ENCODE assay signal across 9 cellular contexts in the genomic region with DNA sequence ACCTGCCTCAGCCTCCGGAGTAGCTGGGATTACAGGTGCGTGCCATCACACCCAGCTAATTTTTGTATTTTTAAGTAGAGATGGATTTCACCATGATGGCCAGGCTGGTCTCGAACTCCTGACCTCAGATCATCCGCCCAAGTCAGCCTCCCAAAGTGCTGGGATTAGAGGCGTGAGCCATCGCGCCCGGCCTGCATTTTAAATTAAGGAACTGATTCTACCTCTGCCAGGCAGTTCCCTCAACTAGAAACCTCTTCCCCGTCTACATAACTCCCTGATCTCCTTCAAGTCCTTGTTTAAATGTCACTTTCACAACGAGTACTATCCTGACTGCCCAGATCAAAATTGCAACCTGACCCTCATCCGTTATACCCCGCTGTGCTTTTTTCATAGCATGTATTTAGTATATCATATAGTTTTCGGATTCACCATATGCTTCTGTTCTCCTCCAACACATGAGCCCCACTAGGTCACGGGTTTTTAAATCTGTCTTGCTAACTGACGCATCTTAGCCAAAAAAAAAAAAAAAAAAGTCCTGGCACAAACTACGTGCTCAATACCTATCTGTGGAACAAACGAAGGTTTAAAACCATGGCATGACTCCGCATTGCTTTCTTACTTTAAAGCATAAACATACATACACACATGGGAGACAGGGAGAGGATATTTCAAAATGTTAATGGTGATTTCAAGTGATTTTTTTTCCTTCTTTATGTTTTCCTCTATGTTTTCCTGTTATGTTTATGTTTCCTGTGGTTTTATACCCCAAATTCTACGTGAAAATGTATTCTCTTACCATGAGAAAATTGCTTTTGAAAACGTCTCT. TPM values are rescaled to one million over a fixed set of nuclear protein-coding genes. Genes with fewer than 3 reads are reported as not detected.
DNase-seq lines count a peak whose midpoint lies in the region; ATAC-seq and TF ChIP-seq lines count a peak whose summit lies in the region.
"Had no signal": no experiment of that assay in that cellular context is flagged by ENCODE, and none has a peak within 500 bp of the region (broad histone marks: within the 10 kb centered on the region; RNA-seq: fewer than 3 reads in every experiment).

No MANE protein-coding gene starts in this region.

- CTCF ChIA-PET in MCF 10A (lab: Yijun Ruan, JAX), result interaction anchor here (5.7 kb wide), 1 partner anchor 8 kb away, joined by 58 read pairs; no protein-coding TSS in a partner anchor

- no peak for DNase-seq in MCF 10A (ENCODE audit: unreplicated experiment)
- DNase-seq in breast epithelium (ENCODE audit: low spot score in 2 of 2), result no peak
- DNase-seq in NOMO-1 (lab: John Stamatoyannopoulos, UW; ENCODE audit: unreplicated experiment in 2 of 2), result peak; percentile 37 to 72
- no peak for DNase-seq in effector memory CD4-positive, alpha-beta T cell
- DNase-seq in NK-92 treated with Interleukin-12 subunit alpha and Interleukin-12 subunit beta, amount 100 ng/mL, for 24 hours (lab: John Stamatoyannopoulos, UW), result no peak
- DNase-seq: stimulated activated CD4-positive, alpha-beta T cell treated with anti-CD3 and anti-CD28 coated beads, Interleukin-2, amount 100 ng/mL, for 48 hours had no signal

- TF ChIP-seq POLR2A in breast epithelium (IDR thresholded peaks at IDR 0.05), result no peak

- H3K4me3 ChIP-seq in breast epithelium, result peak overlapping the region in 1 of 3 donors; percentile 58
- H3K4me3 ChIP-seq in effector memory CD4-positive, alpha-beta T cell (ENCODE audit: insufficient read depth, low read depth, low read length, poor library complexity, severe bottlenecking), result peak overlapping the region; percentile 19

- TF ChIP-seq CTCF in MCF 10A (IDR thresholded peaks at IDR 0.05; ENCODE audit: unreplicated experiment) (no peak), breast epithelium (IDR thresholded peaks at IDR 0.05) (no peak)

- no peaks in the 10 kb centered on the region for H3K36me3 Mint-ChIP-seq in MCF 10A (ENCODE audit: insufficient read depth, unreplicated experiment)

- H3K27me3 Mint-ChIP-seq in MCF 10A (ENCODE audit: insufficient read depth, unreplicated experiment), result peaks cover 30% of the 10 kb centered on the region

- POLR2A ChIA-PET in MCF 10A (lab: Yijun Ruan, JAX), result interaction anchor here (1.4 kb wide), 1 partner anchor 75 kb away, joined by 7 read pairs; a partner anchor contains a TSS

- no peaks in the 10 kb centered on the region for H3K9me3 ChIP-seq in breast epithelium
- H3K9me3 ChIP-seq in effector memory CD4-positive, alpha-beta T cell (ENCODE audit: control insufficient read depth, low read length), result no peaks in the 10 kb centered on the region

- H3K4me3 Mint-ChIP-seq in MCF 10A (ENCODE audit: unreplicated experiment), result peak overlapping the region; percentile 68

- no peaks in the 10 kb centered on the region for H3K4me1 ChIP-seq in breast epithelium
- peaks cover 14% of the 10 kb centered on the region for H3K4me1 ChIP-seq in effector memory CD4-positive, alpha-beta T cell (ENCODE audit: control insufficient read depth, insufficient read depth, low read length, poor library complexity, severe bottlenecking)

- no peak for ATAC-seq in HG02759 (IDR thresholded peaks at IDR 0.05; ENCODE audit: unreplicated experiment)
- no peak for ATAC-seq in HG02840 (IDR thresholded peaks at IDR 0.05; ENCODE audit: low FRiP score, unreplicated experiment)

- H3K9me3 Mint-ChIP-seq in MCF 10A (ENCODE audit: unreplicated experiment), result no peaks in the 10 kb centered on the region

- BruUV-seq in MCF 10A (replicated peaks; lab: Mats Ljungman, UMichigan), result no TSS peak

- H3K27ac ChIP-seq in breast epithelium (no peak overlapping the region), temporal lobe (ENCODE audit: low read depth, low read length) (peak overlapping the region; percentile 83)
- H3K27ac ChIP-seq in effector memory CD4-positive, alpha-beta T cell (ENCODE audit: insufficient read depth, low read length, poor library complexity, severe bottlenecking), result no peak overlapping the region

- H3K4me1 Mint-ChIP-seq in MCF 10A (ENCODE audit: insufficient read depth, unreplicated experiment), result peaks cover 4% of the 10 kb centered on the region

- intact Hi-C loops in MCF 10A (cut with micrococcal nuclease) (no loop called here), breast epithelium (cut with DNase I; ENCODE audit: low total_unique reads) (no loop called here)

- H3K27ac Mint-ChIP-seq in MCF 10A (ENCODE audit: low read depth, unreplicated experiment), result no peak overlapping the region

- peaks cover 2 to 15% of the 10 kb centered on the region in 2 donors for H3K27me3 ChIP-seq in breast epithelium
- peaks cover 26% of the 10 kb centered on the region for H3K27me3 ChIP-seq in effector memory CD4-positive, alpha-beta T cell (replicated peaks; ENCODE audit: control insufficient read depth, insufficient read depth, low read length, poor library complexity, severe bottlenecking)

- no peaks in the 10 kb centered on the region for H3K36me3 ChIP-seq in breast epithelium
- no peaks in the 10 kb centered on the region for H3K36me3 ChIP-seq in effector memory CD4-positive, alpha-beta T cell (ENCODE audit: control insufficient read depth, insufficient read depth, low read length)

RNA-seq across cellular contexts. Expression of a gene that starts 0.8 kb away (rescaled TPM):
- total RNA-seq in MCF 10A (2022) (not detected in 2 replicates), breast epithelium (1 to 10 TPM in 1 of 3 donors, under 1 TPM in 2; 0.66 to 3.2 (median 0.96) TPM), temporal lobe (4.7 TPM)

RNA-seq across cellular contexts. Expression of a gene that starts 18.1 kb away (rescaled TPM):
- total RNA-seq in MCF 10A (2022), result 20.5 and 22.7 TPM in 2 replicates
- total RNA-seq in breast epithelium, result 10 to 100 TPM in 1 of 3 donors, 1 to 10 TPM in 2; 2.4 to 12.6 (median 9.5) TPM
- 2.2 TPM for total RNA-seq in temporal lobe

RNA-seq across cellular contexts. Expression of a gene that starts 35.3 kb away (rescaled TPM):
- total RNA-seq in MCF 10A (2022) (34.8 and 53.1 TPM in 2 replicates), breast epithelium (10 to 100 TPM; 26.4 to 43.0 (median 40.0) TPM), temporal lobe (27.3 TPM)

RNA-seq across cellular contexts. Expression of a gene that starts 53.9 kb away (rescaled TPM):
- total RNA-seq in MCF 10A (2022) (0.51 and 0.79 TPM in 2 replicates), breast epithelium (under 1 TPM; 0.33 to 0.64 (median 0.44) TPM), temporal lobe (0.98 TPM)

RNA-seq across cellular contexts. Expression of a gene that starts 54.1 kb away (rescaled TPM):
- total RNA-seq in MCF 10A (2022) (974 and 1,181 TPM in 2 replicates), breast epithelium (100 to 1,000 TPM; 106 to 184 (median 150) TPM), temporal lobe (76.2 TPM)

Comparison
In these comparisons a context has a peak if more than half of its experiments do, and no peak if none do; other contexts are left out.
1. DNase-seq: peak in NOMO-1 (2 of 2); none in MCF 10A (single experiment), breast epithelium (0 of 2), effector memory CD4-positive, alpha-beta T cell (0 of 3) and NK-92 treated with Interleukin-12 subunit alpha and Interleukin-12 subunit beta, amount 100 ng/mL, for 24 hours (single experiment).